ENCODE assay signal across 1 cellular context in genomic region chr22:48575567-48576332, GRCh38.
TF ChIP-seq lines count a peak whose summit lies in the region.

No MANE protein-coding gene starts in this region.

TF ChIP-seq in H1, 55 proteins besides CTCF, POLR2A, EP300 and RAD21 (continued from another document):
- TF ChIP-seq KDM4A (IDR thresholded peaks at IDR 0.05; ENCODE audit: low read depth, low read length, severe bottlenecking), result peak; percentile 45
